In the genomic region with DNA sequence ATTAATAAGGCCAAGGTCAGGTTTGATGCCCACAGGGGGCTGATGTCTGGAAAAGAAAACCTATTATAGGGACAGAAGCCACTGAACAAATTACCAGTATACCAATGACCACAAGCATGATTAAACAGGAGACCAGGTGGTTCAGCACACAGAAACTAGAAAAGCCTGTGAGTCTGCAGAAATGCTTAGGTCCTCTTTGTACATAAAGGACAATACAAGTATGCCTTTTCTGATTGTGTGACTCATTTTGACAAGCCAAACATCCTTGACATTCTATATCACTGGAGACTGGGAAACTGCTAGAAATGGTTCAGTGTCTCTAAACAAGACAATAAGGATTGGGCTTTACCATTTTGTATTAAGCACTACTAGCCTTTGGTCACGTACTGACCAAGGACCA, we compare ENCODE assay signal across 18 cellular contexts.
DNase-seq lines count a peak whose midpoint lies in the region; ATAC-seq, FAIRE-seq and TF ChIP-seq lines count a peak whose summit lies in the region.
"Had no signal": no experiment of that assay in that cellular context is flagged by ENCODE, and none has a peak within 500 bp of the region (broad histone marks: within the 10 kb centered on the region; RNA-seq: fewer than 3 reads in every experiment).

No MANE protein-coding gene starts in this region.

- H3K4me3 ChIP-seq in GM12865 (ENCODE audit: low read depth, low read length) (no peak overlapping the region), pancreas (no peak overlapping the region)
- H3K4me3 ChIP-seq: colonic mucosa, GM23338 had no signal

- no peak for FAIRE-seq in pancreas (lab: Jason Lieb, UNC)

- intact Hi-C loops in pancreas (cut with DNase I) = no loop called here

- no peaks in the 10 kb centered on the region for H3K36me3 ChIP-seq in pancreas
- H3K36me3 ChIP-seq: colonic mucosa had no signal

- 96 to 97% methylated on average over 1 of the region's 1 CpG for WGBS in pancreas, 2 donors

- H3K27me3 ChIP-seq in pancreas = no peaks in the 10 kb centered on the region
- H3K27me3 ChIP-seq: colonic mucosa had no signal

- peak; percentile 48 for ATAC-seq in GM21619 (IDR thresholded peaks at IDR 0.05; ENCODE audit: unreplicated experiment)
- ATAC-seq in pancreas = no peak
- ATAC-seq in HG03159 (IDR thresholded peaks at IDR 0.05; ENCODE audit: unreplicated experiment) = no peak
- ATAC-seq: CD8-positive, alpha-beta T cell; GM23338 had no signal

- TF ChIP-seq CTCF in GM12865 (IDR thresholded peaks at IDR 0.05; ENCODE audit: insufficient read depth, low read depth, low read length, missing control alignments) (no peak), pancreas (IDR thresholded peaks at IDR 0.05) (no peak)

- H3K4me1 ChIP-seq in pancreas = no peaks in the 10 kb centered on the region
- H3K4me1 ChIP-seq: colonic mucosa had no signal

- DNase-seq in GM12865 (ENCODE audit: low read depth) = peak; percentile 54
- DNase-seq in NCI-H146 (lab: John Stamatoyannopoulos, UW) = peak; percentile 69
- peak; percentile 20 for DNase-seq in epithelial cell of prostate (ENCODE audit: low read depth, low spot score)
- no peak for DNase-seq in pancreas
- no peak for DNase-seq in SW 1271 (lab: John Stamatoyannopoulos, UW)
- no peak for DNase-seq in NCI-H187 (lab: John Stamatoyannopoulos, UW)
- DNase-seq: activated gamma-delta T cell treated with Interleukin-2 at 50 U/mL for 16 hours; anterior cingulate cortex; CD8-positive, alpha-beta T cell; colonic mucosa; NCI-H1930; NCI-H524 treated with DMSO at 0.1 percent for 48 hours; OCI-M1; stimulated activated CD4-positive, alpha-beta T cell treated with anti-CD3 and anti-CD28 coated beads, Interleukin-4, amount 100 ng/mL, for 1 hour; substantia nigra had no signal

- H3K27ac ChIP-seq in epithelial cell of prostate = no peak overlapping the region
- H3K27ac ChIP-seq in pancreas = no peak overlapping the region
- H3K27ac ChIP-seq: colonic mucosa had no signal

- no peaks in the 10 kb centered on the region for H3K9me3 ChIP-seq in pancreas
- H3K9me3 ChIP-seq: colonic mucosa had no signal

Comparison
In these comparisons a context has a peak if more than half of its experiments do, and no peak if none do; other contexts are left out.
1. DNase-seq: peak in GM12865 (single experiment), NCI-H146 (single experiment) and epithelial cell of prostate (single experiment); none in pancreas (0 of 6), SW 1271 (0 of 2) and NCI-H187 (0 of 2).